In genomic region chr19:14183741-14184395, GRCh38 we compare ENCODE assay signal across 21 cellular contexts. TPM values are rescaled to one million over a fixed set of nuclear protein-coding genes. Genes with fewer than 3 reads are reported as not detected.
DNase-seq lines count a peak whose midpoint lies in the region; ATAC-seq and TF ChIP-seq lines count a peak whose summit lies in the region.
"Had no signal": no experiment of that assay in that cellular context is flagged by ENCODE, and none has a peak within 500 bp of the region (broad histone marks: within the 10 kb centered on the region; RNA-seq: fewer than 3 reads in every experiment).

No MANE protein-coding gene starts in this region.

- H3K9me3 Mint-ChIP-seq in GM23338 = no peaks in the 10 kb centered on the region
- H3K9me3 Mint-ChIP-seq: activated naive CD4-positive, alpha-beta T cell treated with anti-CD3 and anti-CD28 coated beads, Interleukin-2, amount 50 U/mL, for 72 hours; CD14-positive monocyte; nephron; stimulated activated effector memory CD8-positive, alpha-beta T cell treated with anti-CD3 and anti-CD28 coated beads, Interleukin-12 subunit alpha, Interleukin-12 subunit beta, amount 100 ng/mL, for 72 hours; T-helper 2 cell treated with Interferon-gamma antibody and Interleukin-4, amounts not matched to agents 5 μg/mL and 100 μg/mL, for 36 hours; type B pancreatic cell had no signal

- H3K9me3 ChIP-seq in SK-N-MC (ENCODE audit: low read depth, low read length) = no peaks in the 10 kb centered on the region
- no peaks in the 10 kb centered on the region for H3K9me3 ChIP-seq in neuronal stem cell (replicated peaks in 1 of 2; ENCODE audit: control insufficient read depth in 2 of 2, insufficient read depth in 1 of 2, low read depth in 1 of 2, low read length in 2 of 2)
- H3K9me3 ChIP-seq: pancreas had no signal

- H3K27me3 ChIP-seq in GM23338 (ENCODE audit: insufficient read depth) = no peaks in the 10 kb centered on the region
- no peaks in the 10 kb centered on the region for H3K27me3 ChIP-seq in neuronal stem cell (ENCODE audit: control insufficient read depth in 3 of 3, insufficient read depth in 3 of 3, low read depth in 1 of 3, low read length in 3 of 3)
- H3K27me3 ChIP-seq: hepatocyte, pancreas had no signal

- H3K4me3 Mint-ChIP-seq in GM23338 = no peak overlapping the region
- H3K4me3 Mint-ChIP-seq: CD14-positive monocyte; nephron; stimulated activated effector memory CD8-positive, alpha-beta T cell treated with anti-CD3 and anti-CD28 coated beads, Interleukin-12 subunit alpha, Interleukin-12 subunit beta, amount 100 ng/mL, for 72 hours; T-helper 2 cell treated with Interferon-gamma antibody and Interleukin-4, amounts not matched to agents 5 μg/mL and 100 μg/mL, for 36 hours; type B pancreatic cell had no signal

- H3K9me2 ChIP-seq in GM23338 (ENCODE audit: insufficient read depth) = no peaks in the 10 kb centered on the region

- peak overlapping the region; percentile 71 for H3K18ac ChIP-seq in neuronal stem cell (ENCODE audit: low read length)

- no peak overlapping the region for H4K8ac ChIP-seq in neuronal stem cell (ENCODE audit: low read depth, low read length)

- no peak for TF ChIP-seq CTCF in GM23338 (conservative IDR thresholded peaks at IDR 0.05; ENCODE audit: low read depth in 2 of 2)

- H3K9ac ChIP-seq in SK-N-MC (ENCODE audit: insufficient read length) (no peak overlapping the region), neuronal stem cell (ENCODE audit: low read depth, low read length, poor library complexity) (peak overlapping the region; percentile 60)

- H3F3A ChIP-seq in GM23338 (replicated peaks; ENCODE audit: low read depth) = no peaks in the 10 kb centered on the region

- H2BK12ac ChIP-seq in neuronal stem cell (ENCODE audit: low read length) = no peak overlapping the region

- DNase-seq in D341Med (ENCODE audit: low spot score) (peak; percentile 63), GM23338 (ENCODE audit: low spot score) (no peak), SK-N-MC (ENCODE audit: low read depth, low spot score) (peak; percentile 24), neuronal stem cell (ENCODE audit: low spot score) (no peak), glomerular visceral epithelial cell (ENCODE audit: extremely low spot score) (no peak), HuH-7 (ENCODE audit: low spot score) (no peak)
- DNase-seq: activated CD4-positive, alpha-beta T cell treated with anti-CD3 and anti-CD28 coated beads for 4 hours; foreskin melanocyte; MV-4-11; NCI-H1436; NCI-H510A treated with DMSO at 0.1 percent for 48 hours; pancreas; PC-9 had no signal

- H3K4me1 ChIP-seq in GM23338 (ENCODE audit: insufficient read depth) (no peaks in the 10 kb centered on the region), neuronal stem cell (ENCODE audit: control insufficient read depth in 2 of 2, insufficient read depth in 1 of 2, low read depth in 1 of 2, low read length in 2 of 2) (peaks cover 0 to 4% of the 10 kb centered on the region in 2 donors)
- H3K4me1 ChIP-seq: pancreas had no signal

- peaks cover 13% of the 10 kb centered on the region for H3K79me1 ChIP-seq in neuronal stem cell (ENCODE audit: low read depth, low read length)

- H2AFZ ChIP-seq in GM23338 (no peak overlapping the region), neuronal stem cell (ENCODE audit: low read length) (no peak overlapping the region)
- H2AFZ ChIP-seq: hepatocyte, PC-9 had no signal

- H3K4me2 ChIP-seq in GM23338 (no peak overlapping the region), neuronal stem cell (ENCODE audit: insufficient read depth, low read length, poor library complexity, severe bottlenecking) (no peak overlapping the region)
- H3K4me2 ChIP-seq: hepatocyte, PC-9 had no signal

- H2BK120ac ChIP-seq in neuronal stem cell (ENCODE audit: low read depth, low read length) = no peak overlapping the region

- H3K27me3 Mint-ChIP-seq in GM23338 (ENCODE audit: insufficient read depth, low read depth, poor library complexity) = peaks cover 11% of the 10 kb centered on the region
- H3K27me3 Mint-ChIP-seq: type B pancreatic cell had no signal

- peaks cover 33% of the 10 kb centered on the region for H3K79me2 ChIP-seq in GM23338 (replicated peaks; ENCODE audit: insufficient read depth)

- H3K27ac ChIP-seq in GM23338 (ENCODE audit: low read depth) = no peak overlapping the region
- no peak overlapping the region for H3K27ac ChIP-seq in SK-N-MC
- no peak overlapping the region for H3K27ac ChIP-seq in neuronal stem cell (replicated peaks; ENCODE audit: low read length)
- H3K27ac ChIP-seq: hepatocyte, pancreas, PC-9 had no signal

- H3K27ac Mint-ChIP-seq in GM23338 = no peak overlapping the region
- H3K27ac Mint-ChIP-seq: CD14-positive monocyte; nephron; stimulated activated effector memory CD8-positive, alpha-beta T cell treated with anti-CD3 and anti-CD28 coated beads, Interleukin-12 subunit alpha, Interleukin-12 subunit beta, amount 100 ng/mL, for 72 hours; T-helper 2 cell treated with Interferon-gamma antibody and Interleukin-4, amounts not matched to agents 5 μg/mL and 100 μg/mL, for 36 hours; type B pancreatic cell had no signal

- ATAC-seq in GM23338 (peak; percentile 20; the same call in 1 of the 3 replicates), HG03135 (IDR thresholded peaks at IDR 0.05; ENCODE audit: unreplicated experiment) (no peak)
- ATAC-seq: activated naive CD4-positive, alpha-beta T cell treated with anti-CD3 and anti-CD28 coated beads, Interleukin-2, amount 50 U/mL, for 72 hours; pancreas; stimulated activated effector memory CD8-positive, alpha-beta T cell treated with anti-CD3 and anti-CD28 coated beads, Interleukin-12 subunit alpha, Interleukin-12 subunit beta, amount 100 ng/mL, for 72 hours had no signal

- H3K4me1 Mint-ChIP-seq in GM23338 = peaks cover 6% of the 10 kb centered on the region; the same call in 1 of the 3 replicates

- H3K4ac ChIP-seq in neuronal stem cell (ENCODE audit: low read length) = no peak overlapping the region

- H3K36me3 ChIP-seq in GM23338 (ENCODE audit: insufficient read depth) = no peaks in the 10 kb centered on the region
- no peaks in the 10 kb centered on the region for H3K36me3 ChIP-seq in SK-N-MC (ENCODE audit: insufficient read depth, low read length)
- no peaks in the 10 kb centered on the region for H3K36me3 ChIP-seq in neuronal stem cell (replicated peaks in 1 of 2; ENCODE audit: control insufficient read depth in 2 of 2, insufficient read depth in 2 of 2, low read length in 2 of 2)
- H3K36me3 ChIP-seq: pancreas had no signal

- H3K14ac ChIP-seq in neuronal stem cell (ENCODE audit: low read length) = peak overlapping the region; percentile 38

- peak overlapping the region; percentile 13 for H2BK5ac ChIP-seq in neuronal stem cell (ENCODE audit: low read length)

- H2AK5ac ChIP-seq in neuronal stem cell (ENCODE audit: low read depth, low read length) = peak overlapping the region; percentile 89

- H2BK15ac ChIP-seq in neuronal stem cell (ENCODE audit: low read length) = no peak overlapping the region

- no peak overlapping the region for H3K4me3 ChIP-seq in GM23338
- H3K4me3 ChIP-seq in SK-N-MC = no peak overlapping the region
- H3K4me3 ChIP-seq in neuronal stem cell (ENCODE audit: low read length in 2 of 2) = no peak overlapping the region
- H3K4me3 ChIP-seq: hepatocyte, pancreas, PC-9 had no signal

- no peak overlapping the region for H4K91ac ChIP-seq in neuronal stem cell (ENCODE audit: low read depth, low read length, poor library complexity)

- H3K23ac ChIP-seq in neuronal stem cell (ENCODE audit: low read depth, low read length, poor library complexity) = no peak overlapping the region

- H4K20me1 ChIP-seq in GM23338 (replicated peaks; ENCODE audit: insufficient read depth) = peaks cover 4% of the 10 kb centered on the region

- H3K36me3 Mint-ChIP-seq in GM23338 (ENCODE audit: low read depth) = 0 out of 3 replicates have a peak, but pooled peaks cover 8% of the 10 kb centered on the region
- H3K36me3 Mint-ChIP-seq: activated naive CD4-positive, alpha-beta T cell treated with anti-CD3 and anti-CD28 coated beads, Interleukin-2, amount 50 U/mL, for 72 hours; CD14-positive monocyte; type B pancreatic cell had no signal

- WGBS in neuronal stem cell (ENCODE audit: extremely low coverage in 2 of 2, insufficient read length in 2 of 2, insufficient replicate concordance in 1 of 2), 2 donors = no CpG with 5 or more reads among the region's 14 CpGs

TF ChIP-seq in GM23338, 12 proteins besides CTCF, POLR2A, EP300 and RAD21 (continues in another document):
- TF ChIP-seq POLR2AphosphoS5 (IDR thresholded peaks at IDR 0.05; ENCODE audit: low read depth) (no peak), JUNB (IDR thresholded peaks at IDR 0.05; ENCODE audit: unreplicated experiment) (no peak), STAT1 (IDR thresholded peaks at IDR 0.05; ENCODE audit: unreplicated experiment) (no peak), REST (IDR thresholded peaks at IDR 0.05; ENCODE audit: unreplicated experiment) (no peak), ZNF114 (CRISPR knock-in tag; IDR thresholded peaks at IDR 0.05) (no peak)

RNA-seq across cellular contexts. Expression of gene ADGRL1, which starts 22.1 kb away (rescaled TPM):
- 84.0 and 100 TPM in 2 replicates for total RNA-seq in GM23338 (2014; rRNA removed; shearing (Covaris generic))
- polyA plus RNA-seq in GM23338 (2016; fragmentation: Nextera tagmentation; extraction: Ambion mirVana) = 20.6 and 21.8 TPM in 2 replicates
- polyA plus RNA-seq in neuronal stem cell (2013, experiment 1 of 2) = 41.4 TPM
- 42.1 TPM for polyA plus RNA-seq in neuronal stem cell (2013, experiment 2 of 2)
- polyA plus RNA-seq: CD14-positive monocyte had no signal

RNA-seq across cellular contexts. Expression of gene ASF1B, which starts 47.5 kb away (rescaled TPM):
- 33.3 and 37.1 TPM in 2 replicates for total RNA-seq in GM23338 (2014; rRNA removed; shearing (Covaris generic))
- polyA plus RNA-seq in GM23338 (2016; fragmentation: Nextera tagmentation; extraction: Ambion mirVana) = 33.8 and 36.9 TPM in 2 replicates
- polyA plus RNA-seq in neuronal stem cell (2013, experiment 1 of 2) = 32.1 TPM
- 30.3 TPM for polyA plus RNA-seq in neuronal stem cell (2013, experiment 2 of 2)

Comparison
In these comparisons a context has a peak if more than half of its experiments do, and no peak if none do; other contexts are left out.
1. DNase-seq: peak in D341Med (single experiment) and SK-N-MC (single experiment); none in GM23338 (single experiment), neuronal stem cell (single experiment), glomerular visceral epithelial cell (single experiment) and HuH-7 (single experiment).